In the genomic region with DNA sequence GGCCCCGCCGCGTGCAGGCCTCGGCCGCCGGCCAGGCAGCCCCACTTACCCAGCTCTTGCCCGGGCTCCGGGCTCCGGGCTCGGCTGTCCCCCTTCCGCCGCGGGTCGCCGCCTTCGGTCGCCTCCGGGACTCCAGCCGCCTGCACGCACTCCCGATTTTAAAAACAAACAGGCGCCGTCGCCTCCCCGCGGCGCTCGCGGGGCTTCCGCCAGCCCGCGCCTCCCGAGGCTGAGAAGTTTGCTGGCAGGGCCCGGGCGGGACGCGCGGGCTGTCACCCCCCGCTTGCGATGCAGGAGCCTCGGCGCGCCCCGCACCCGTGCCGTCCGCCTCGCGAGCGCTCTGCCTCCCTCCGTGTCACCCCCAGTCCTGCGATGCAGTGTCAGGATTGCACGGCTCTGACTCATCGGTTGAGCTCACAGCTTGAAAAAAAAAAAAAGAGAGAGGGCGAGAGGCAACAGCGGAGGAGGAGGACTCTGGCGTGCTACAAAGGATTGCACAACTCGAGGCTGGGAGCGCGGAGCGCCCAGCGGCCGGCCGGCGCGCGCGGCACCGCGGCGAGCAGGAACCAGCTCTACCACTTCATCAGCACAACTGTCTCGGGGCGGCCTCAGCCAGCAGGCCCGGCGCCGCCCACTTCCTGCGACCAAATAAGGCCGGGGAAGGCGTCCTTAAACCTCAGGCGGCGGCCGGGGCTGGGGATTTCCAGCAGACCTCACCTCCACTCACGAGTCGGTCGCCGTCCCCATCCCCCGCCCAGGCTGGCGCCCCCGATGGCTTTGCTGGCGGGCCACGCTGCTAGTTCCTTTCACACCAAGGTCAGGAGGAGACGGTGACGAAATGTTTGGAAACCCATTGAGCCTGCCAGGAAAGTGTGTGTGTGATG, we compare ENCODE assay signal across 8 cellular contexts. TPM values are rescaled to one million over a fixed set of nuclear protein-coding genes. Genes with fewer than 3 reads are reported as not detected.
A peak's percentile ranks its signal among the peaks of the same experiment; 100 is the strongest.
DNase-seq lines count a peak whose midpoint lies in the region; ATAC-seq and TF ChIP-seq lines count a peak whose summit lies in the region.

No MANE protein-coding gene starts in this region.

- H3K4me3 ChIP-seq in astrocyte of the cerebellum (ENCODE audit: low read depth, low read length) (peak overlapping the region; percentile 70), hepatocyte (peak overlapping the region; percentile 50)

- no peaks in the 10 kb centered on the region for H3K36me3 ChIP-seq in hepatocyte (replicated peaks; ENCODE audit: insufficient read depth, low read depth)

- H4K20me1 ChIP-seq in hepatocyte (ENCODE audit: insufficient read depth, poor library complexity, severe bottlenecking): peaks cover 43% of the 10 kb centered on the region

- peak overlapping the region; percentile 98 for H3K27ac ChIP-seq in 22Rv1
- H3K27ac ChIP-seq in hepatocyte: peak overlapping the region; percentile 99

- H3K9me2 ChIP-seq in hepatocyte (replicated peaks; ENCODE audit: insufficient read depth): no peaks in the 10 kb centered on the region

- H3K4me2 ChIP-seq in hepatocyte: peak overlapping the region; percentile 77

- in situ Hi-C loops in astrocyte of the cerebellum (cut with HindIII; ENCODE audit: low sequenced_read_pairs): loop anchor here (5.0 kb wide), 1 partner anchor 62 kb away; no protein-coding TSS in a partner anchor

- no peaks in the 10 kb centered on the region for H3K9me3 ChIP-seq in hepatocyte (ENCODE audit: low read depth)

- peak; percentile 44 for DNase-seq in NCI-H2029 treated with DMSO at 0.1 percent for 48 hours (lab: John Stamatoyannopoulos, UW)
- peak; percentile 97 for DNase-seq in T-helper 9 cell
- DNase-seq in astrocyte of the cerebellum (ENCODE audit: low read depth): peak; percentile 95
- DNase-seq in hepatocyte (ENCODE audit: low spot score): peak; percentile 99
- peak; percentile 95 for DNase-seq in retina

- ATAC-seq in GM18517 (IDR thresholded peaks at IDR 0.05; ENCODE audit: unreplicated experiment): peak; percentile 45
- peak; percentile 48 for ATAC-seq in HG03025 (IDR thresholded peaks at IDR 0.05; ENCODE audit: low FRiP score, unreplicated experiment)

- under 1% methylated on average over 71 of the region's 93 CpGs for WGBS in hepatocyte (ENCODE audit: low lambda C conversion rate, missing lambda C conversion rate)

- H3K27me3 ChIP-seq in hepatocyte: no peaks in the 10 kb centered on the region

- peaks cover 86% of the 10 kb centered on the region for H3K79me2 ChIP-seq in hepatocyte

- H2AFZ ChIP-seq in hepatocyte: no peak overlapping the region

- peak; percentile 32 for TF ChIP-seq CTCF in 22Rv1 (IDR thresholded peaks at IDR 0.05)
- no peak for TF ChIP-seq CTCF in astrocyte of the cerebellum (IDR thresholded peaks at IDR 0.05; ENCODE audit: low read depth, low read length, missing control alignments)
- TF ChIP-seq CTCF in hepatocyte (IDR thresholded peaks at IDR 0.05; ENCODE audit: poor library complexity): no peak

- H3K4me1 ChIP-seq in hepatocyte (ENCODE audit: insufficient read depth): peaks cover 73% of the 10 kb centered on the region

RNA-seq across cellular contexts. Expression of a gene that starts 45.8 kb away (rescaled TPM):
- 23.0 and 27.3 TPM in 2 replicates for total RNA-seq in hepatocyte
- polyA plus RNA-seq in hepatocyte: 41.2 and 45.7 TPM in 2 replicates

Comparison
In these comparisons a context has a peak if more than half of its experiments do, and no peak if none do; other contexts are left out.
1. Peak in every context shown above with its lines: DNase-seq, ATAC-seq, H3K4me3 ChIP-seq and H3K27ac ChIP-seq.
2. DNase-seq: peak in every context shown above with its lines; median percentile 99 in hepatocyte; 97 in T-helper 9 cell; 95 in astrocyte of the cerebellum; 95 in retina; 44 in NCI-H2029 treated with DMSO at 0.1 percent for 48 hours.